ENCODE assay signal across 8 cellular contexts in the genomic region with DNA sequence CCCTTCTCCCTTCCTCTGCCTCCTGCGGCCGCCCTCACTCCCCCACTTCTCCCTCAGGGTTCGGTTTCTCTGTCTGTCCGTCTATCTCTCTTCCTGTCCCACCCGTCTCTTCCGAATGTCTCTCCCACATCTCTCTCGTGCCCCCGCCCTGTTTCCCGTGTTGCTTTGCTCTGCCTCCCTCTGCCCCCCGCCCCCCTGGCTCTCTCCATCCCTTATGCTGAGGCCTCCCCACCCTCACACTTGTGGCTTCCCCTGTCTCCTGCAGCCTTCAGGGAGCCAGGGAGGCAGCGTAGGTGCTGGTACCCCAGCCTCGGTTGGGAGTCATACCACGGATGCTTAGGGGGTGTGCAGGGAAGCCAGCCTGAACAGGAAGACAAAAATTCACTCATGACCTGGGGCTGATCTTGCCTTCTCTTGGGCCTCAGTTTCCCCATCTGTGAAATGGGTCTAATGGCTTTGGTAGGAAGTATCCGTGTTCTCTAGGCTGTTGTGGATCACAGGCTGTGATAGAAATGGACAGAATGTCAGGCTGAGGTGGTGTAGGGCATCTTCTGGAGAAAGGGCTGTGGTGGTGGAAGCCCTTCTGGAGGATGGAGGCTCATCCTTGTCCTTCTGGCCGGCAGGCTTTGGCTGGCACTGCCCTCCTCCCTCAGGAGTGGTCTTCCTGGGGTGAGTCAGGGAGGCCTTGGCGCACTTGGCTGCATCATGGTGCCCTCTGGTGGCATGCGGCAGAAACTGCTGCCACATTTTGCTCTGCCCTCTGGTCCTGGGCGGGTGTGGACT. TPM values are rescaled to one million over a fixed set of nuclear protein-coding genes. Genes with fewer than 3 reads are reported as not detected.
DNase-seq lines count a peak whose midpoint lies in the region; ATAC-seq, FAIRE-seq and TF ChIP-seq lines count a peak whose summit lies in the region.

No MANE protein-coding gene starts in this region.

- no peak overlapping the region for H3K27ac ChIP-seq in astrocyte (ENCODE audit: low read depth, low read length)
- no peak overlapping the region for H3K27ac ChIP-seq in hepatocyte
- H3K27ac ChIP-seq in smooth muscle cell (ENCODE audit: low read depth), result no peak overlapping the region

- H3K27me3 ChIP-seq in astrocyte (ENCODE audit: insufficient read depth, low read length), result no peaks in the 10 kb centered on the region
- H3K27me3 ChIP-seq in hepatocyte, result no peaks in the 10 kb centered on the region
- H3K27me3 ChIP-seq in smooth muscle cell (ENCODE audit: low read depth), result no peaks in the 10 kb centered on the region

- no peaks in the 10 kb centered on the region for H3F3A ChIP-seq in smooth muscle cell (ENCODE audit: low read depth)

- H3K4me3 ChIP-seq in astrocyte (ENCODE audit: insufficient read depth, low read depth, low read length) (no peak overlapping the region), hepatocyte (no peak overlapping the region), smooth muscle cell (no peak overlapping the region)

- peak; percentile 84 for DNase-seq in GM10248 (ENCODE audit: extremely low spot score)
- DNase-seq in NCI-H1105 (lab: John Stamatoyannopoulos, UW), result peak; percentile 44
- peak; percentile 12 to 46 (median 41) for DNase-seq in T-helper 2 cell
- DNase-seq in astrocyte (ENCODE audit: low read depth), result peak; percentile 42
- peak; percentile 84 for DNase-seq in hepatocyte (ENCODE audit: low spot score)
- peak; percentile 17 for DNase-seq in smooth muscle cell (lab: John Stamatoyannopoulos, UW; ENCODE audit: unreplicated experiment)

- no peaks in the 10 kb centered on the region for H3K79me2 ChIP-seq in astrocyte (ENCODE audit: insufficient read depth, low read length)
- H3K79me2 ChIP-seq in hepatocyte, result no peaks in the 10 kb centered on the region
- no peaks in the 10 kb centered on the region for H3K79me2 ChIP-seq in smooth muscle cell (ENCODE audit: low read depth)

- POLR2A ChIA-PET in GM10248 (lab: Yijun Ruan, JAX), result no interaction called here

- H3K4me2 ChIP-seq in astrocyte (ENCODE audit: low read length), result no peak overlapping the region
- no peak overlapping the region for H3K4me2 ChIP-seq in hepatocyte
- H3K4me2 ChIP-seq in smooth muscle cell, result no peak overlapping the region

- H3K27ac Mint-ChIP-seq in astrocyte (ENCODE audit: unreplicated experiment), result no peak overlapping the region

- CTCF ChIA-PET in GM10248 (lab: Yijun Ruan, JAX), result interaction anchor here (0.8 to 9.6 kb wide), 38 partner anchors 9 to 159 kb away, joined by 3 to 144 read pairs (median 6); a partner anchor contains a TSS

- H3K9me3 Mint-ChIP-seq in astrocyte (ENCODE audit: unreplicated experiment), result peaks cover 3% of the 10 kb centered on the region

- peak; percentile 98 for TF ChIP-seq CTCF in GM10248 (IDR thresholded peaks at IDR 0.05; ENCODE audit: control extremely low read depth, extremely low read depth, low read depth, missing control alignments)
- TF ChIP-seq CTCF in astrocyte (IDR thresholded peaks at IDR 0.05; ENCODE audit: insufficient read depth, low read depth, low read length), result peak; percentile 89
- peak; percentile 91 for TF ChIP-seq CTCF in hepatocyte (IDR thresholded peaks at IDR 0.05; ENCODE audit: poor library complexity)
- peak; percentile 85 for TF ChIP-seq CTCF in smooth muscle cell (IDR thresholded peaks at IDR 0.05; ENCODE audit: borderline replicate concordance, insufficient read depth, poor library complexity, severe bottlenecking)

- peak; percentile 13 for FAIRE-seq in astrocyte (lab: Jason Lieb, UNC)

- H2AFZ ChIP-seq in astrocyte (ENCODE audit: low read depth, low read length) (no peak overlapping the region), hepatocyte (no peak overlapping the region), smooth muscle cell (ENCODE audit: low read depth) (no peak overlapping the region)

- ATAC-seq in HG03520 (IDR thresholded peaks at IDR 0.05; ENCODE audit: unreplicated experiment) (no peak), GM18870 (IDR thresholded peaks at IDR 0.05; ENCODE audit: unreplicated experiment) (no peak)

- H3K9ac ChIP-seq in astrocyte (ENCODE audit: low read length) (no peak overlapping the region), smooth muscle cell (ENCODE audit: low read depth) (no peak overlapping the region)

- H3K36me3 Mint-ChIP-seq in astrocyte (ENCODE audit: low read depth, unreplicated experiment), result no peaks in the 10 kb centered on the region

- H3K27me3 Mint-ChIP-seq in astrocyte (ENCODE audit: low read depth, unreplicated experiment), result peaks cover 44% of the 10 kb centered on the region

- peaks cover 2% of the 10 kb centered on the region for H3K4me1 Mint-ChIP-seq in astrocyte (ENCODE audit: low read depth, unreplicated experiment)

- peaks cover 8% of the 10 kb centered on the region for H3K4me1 ChIP-seq in astrocyte (ENCODE audit: insufficient read depth, low read length)
- no peaks in the 10 kb centered on the region for H3K4me1 ChIP-seq in hepatocyte (ENCODE audit: insufficient read depth)
- H3K4me1 ChIP-seq in smooth muscle cell (ENCODE audit: low read depth), result no peaks in the 10 kb centered on the region

- H3K36me3 ChIP-seq in astrocyte (ENCODE audit: insufficient read depth, low read length) (no peaks in the 10 kb centered on the region), hepatocyte (replicated peaks; ENCODE audit: insufficient read depth, low read depth) (no peaks in the 10 kb centered on the region), smooth muscle cell (ENCODE audit: low read depth) (no peaks in the 10 kb centered on the region)

- WGBS in hepatocyte (ENCODE audit: low lambda C conversion rate, missing lambda C conversion rate), result 58% methylated on average over 9 of the region's 18 CpGs
- 69% methylated on average over 18 of the region's 18 CpGs for WGBS in smooth muscle cell (ENCODE audit: low lambda C conversion rate)

- H4K20me1 ChIP-seq in astrocyte (ENCODE audit: insufficient read depth, low read length), result no peaks in the 10 kb centered on the region
- H4K20me1 ChIP-seq in hepatocyte (ENCODE audit: insufficient read depth, poor library complexity, severe bottlenecking), result no peaks in the 10 kb centered on the region
- no peaks in the 10 kb centered on the region for H4K20me1 ChIP-seq in smooth muscle cell (ENCODE audit: low read depth)

- no peaks in the 10 kb centered on the region for H3K9me3 ChIP-seq in astrocyte (ENCODE audit: insufficient read depth, low read depth, low read length)
- H3K9me3 ChIP-seq in hepatocyte (ENCODE audit: low read depth), result no peaks in the 10 kb centered on the region
- no peaks in the 10 kb centered on the region for H3K9me3 ChIP-seq in smooth muscle cell (replicated peaks; ENCODE audit: low read depth)

- no peak overlapping the region for H3K4me3 Mint-ChIP-seq in astrocyte (ENCODE audit: unreplicated experiment)

- no peaks in the 10 kb centered on the region for H3K9me2 ChIP-seq in hepatocyte (replicated peaks; ENCODE audit: insufficient read depth)

RNA-seq across cellular contexts. Expression of a gene that starts 55.5 kb away (rescaled TPM):
- 1.2 TPM in 2 replicates for total RNA-seq in astrocyte
- total RNA-seq in hepatocyte, result 0.80 and 1.4 TPM in 2 replicates
- polyA plus RNA-seq in hepatocyte, result 4.2 and 5.0 TPM in 2 replicates
- 0.85 and 0.99 TPM in 2 replicates for total RNA-seq in smooth muscle cell
- 1.7 and 2.3 TPM in 2 replicates for polyA plus RNA-seq in smooth muscle cell

Comparison
In these comparisons a context has a peak if more than half of its experiments do, and no peak if none do; other contexts are left out.
1. DNase-seq: peak in every context shown above with its lines; median percentile 84 in GM10248; 84 in hepatocyte; 44 in NCI-H1105; 42 in astrocyte; 41 in T-helper 2 cell; 17 in smooth muscle cell.